In genomic region chr15:90232941-90233700, GRCh38 we compare ENCODE assay signal across 8 cellular contexts.
DNase-seq lines count a peak whose midpoint lies in the region; ATAC-seq, FAIRE-seq and TF ChIP-seq lines count a peak whose summit lies in the region.

No MANE protein-coding gene starts in this region.

- DNase-seq in GM10266 (ENCODE audit: extremely low spot score) (peak; percentile 59), H54 (ENCODE audit: insufficient read length, low spot score) (peak; percentile 54), ecto neural progenitor cell (ENCODE audit: low spot score) (peak; percentile 76), medulla oblongata (ENCODE audit: extremely low spot score) (peak; percentile 60), NCI-H1436 (lab: John Stamatoyannopoulos, UW) (no peak)
- peak; percentile 44 to 63 for DNase-seq in stimulated activated CD8-positive, alpha-beta memory T cell treated with anti-CD3 and anti-CD28 coated beads, Interleukin-2, amount 100 ng/mL, for 48 hours (ENCODE audit: low read depth in 2 of 2)

- peak; percentile 43 for TF ChIP-seq CTCF in GM10266 (IDR thresholded peaks at IDR 0.05; ENCODE audit: control insufficient read depth, insufficient read depth, low read depth, missing control alignments)
- peak; percentile 66 for TF ChIP-seq CTCF in LNCAP (IDR thresholded peaks at IDR 0.05)

- TF ChIP-seq POLR2A in H54 (IDR thresholded peaks at IDR 0.05; ENCODE audit: low read depth, low read length): no peak

- no peak for FAIRE-seq in H54 (lab: Jason Lieb, UNC)

- peak; percentile 44 to 54 for ATAC-seq in activated CD4-positive, CD25-positive, alpha-beta regulatory T cell treated with anti-CD3 and anti-CD28 coated beads, Interleukin-2, amount 50 U/mL, for 24 hours
